ENCODE assay signal across 30 cellular contexts in genomic region chr7:20432071-20432470, GRCh38.
"Had no signal": no experiment of that assay in that cellular context is flagged by ENCODE, and none has a peak within 500 bp of the region (broad histone marks: within the 10 kb centered on the region; RNA-seq: fewer than 3 reads in every experiment).

No MANE protein-coding gene starts in this region.

- H3K27ac Mint-ChIP-seq: activated CD8-positive, alpha-beta T cell treated with anti-CD3 and anti-CD28 coated beads for 36 hours; activated naive CD4-positive, alpha-beta T cell treated with anti-CD3 and anti-CD28 coated beads, Interleukin-2, amount 50 U/mL, for 24 hours; activated naive CD8-positive, alpha-beta T cell treated with anti-CD3 and anti-CD28 coated beads, Interleukin-2, amount 10 ng/mL, durations not matched to agents 7 days and 5 days; activated T-cell treated with anti-CD3 and anti-CD28 coated beads, Interleukin-2, amount 50 U/mL, for 72 hours; activated T-helper 17 cell treated with anti-CD3 and anti-CD28 coated beads, Interleukin-2, amount 50 U/mL, for 72 hours had no signal

- H3K4me1 ChIP-seq: ascending aorta had no signal

- H3K4me3 Mint-ChIP-seq: activated CD8-positive, alpha-beta T cell treated with anti-CD3 and anti-CD28 coated beads for 36 hours; activated naive CD4-positive, alpha-beta T cell treated with anti-CD3 and anti-CD28 coated beads, Interleukin-2, amount 50 U/mL, for 24 hours; activated naive CD8-positive, alpha-beta T cell treated with anti-CD3 and anti-CD28 coated beads, Interleukin-2, amount 10 ng/mL, durations not matched to agents 7 days and 5 days; activated T-cell treated with anti-CD3 and anti-CD28 coated beads, Interleukin-2, amount 50 U/mL, for 72 hours; activated T-helper 17 cell treated with anti-CD3 and anti-CD28 coated beads, Interleukin-2, amount 50 U/mL, for 72 hours; central memory CD8-positive, alpha-beta T cell had no signal

- H3K9me3 Mint-ChIP-seq: activated CD8-positive, alpha-beta T cell treated with anti-CD3 and anti-CD28 coated beads for 36 hours; activated naive CD4-positive, alpha-beta T cell treated with anti-CD3 and anti-CD28 coated beads, Interleukin-2, amount 50 U/mL, for 24 hours; activated naive CD8-positive, alpha-beta T cell treated with anti-CD3 and anti-CD28 coated beads, Interleukin-2, amount 10 ng/mL, durations not matched to agents 7 days and 5 days; activated T-cell treated with anti-CD3 and anti-CD28 coated beads, Interleukin-2, amount 50 U/mL, for 72 hours; activated T-helper 17 cell treated with anti-CD3 and anti-CD28 coated beads, Interleukin-2, amount 50 U/mL, for 72 hours; central memory CD8-positive, alpha-beta T cell had no signal

- H3K9me3 ChIP-seq: ascending aorta, SJCRH30 had no signal

- H3K27me3 Mint-ChIP-seq: activated CD8-positive, alpha-beta T cell treated with anti-CD3 and anti-CD28 coated beads for 36 hours; activated naive CD4-positive, alpha-beta T cell treated with anti-CD3 and anti-CD28 coated beads, Interleukin-2, amount 50 U/mL, for 24 hours; activated naive CD8-positive, alpha-beta T cell treated with anti-CD3 and anti-CD28 coated beads, Interleukin-2, amount 10 ng/mL, durations not matched to agents 7 days and 5 days; activated T-helper 17 cell treated with anti-CD3 and anti-CD28 coated beads, Interleukin-2, amount 50 U/mL, for 72 hours; central memory CD8-positive, alpha-beta T cell had no signal

- H3K4me3 ChIP-seq: ascending aorta, cardiac muscle cell, SJCRH30 had no signal

- H3K4me1 Mint-ChIP-seq: activated naive CD4-positive, alpha-beta T cell treated with anti-CD3 and anti-CD28 coated beads, Interleukin-2, amount 50 U/mL, for 24 hours; activated naive CD8-positive, alpha-beta T cell treated with anti-CD3 and anti-CD28 coated beads, Interleukin-2, amount 10 ng/mL, durations not matched to agents 7 days and 5 days; activated T-helper 17 cell treated with anti-CD3 and anti-CD28 coated beads, Interleukin-2, amount 50 U/mL, for 72 hours; central memory CD8-positive, alpha-beta T cell had no signal

- ATAC-seq: activated CD8-positive, alpha-beta T cell treated with anti-CD3 and anti-CD28 coated beads for 36 hours; activated T-cell treated with anti-CD3 and anti-CD28 coated beads, Interleukin-2, amount 50 U/mL, for 72 hours; activated T-helper 17 cell treated with anti-CD3 and anti-CD28 coated beads, Interleukin-2, amount 50 U/mL, for 72 hours had no signal

- H3K4me2 ChIP-seq: KMS-11 had no signal

- H3K36me3 Mint-ChIP-seq: activated naive CD4-positive, alpha-beta T cell treated with anti-CD3 and anti-CD28 coated beads, Interleukin-2, amount 50 U/mL, for 24 hours; activated naive CD8-positive, alpha-beta T cell treated with anti-CD3 and anti-CD28 coated beads, Interleukin-2, amount 10 ng/mL, durations not matched to agents 7 days and 5 days had no signal

- H3K9ac ChIP-seq: KMS-11 had no signal

- H3K27ac ChIP-seq: ascending aorta, cardiac muscle cell, KMS-11, SJCRH30, WERI-Rb-1 had no signal

- H3K27me3 ChIP-seq: ascending aorta, cardiac muscle cell, SJCRH30 had no signal

- H3K36me3 ChIP-seq: ascending aorta, cardiac muscle cell, SJCRH30, WERI-Rb-1 had no signal

- DNase-seq: activated CD4-positive, alpha-beta T cell treated with anti-CD3 and anti-CD28 coated beads for 1 hour; activated CD4-positive, alpha-beta T cell treated with anti-CD3 and anti-CD28 coated beads for 48 hours; activated CD4-positive, CD25-positive, alpha-beta regulatory T cell; activated CD8-positive, alpha-beta T cell treated with anti-CD3 and anti-CD28 coated beads for 36 hours; activated effector memory CD4-positive, alpha-beta T cell treated with anti-CD3 and anti-CD28 coated beads, Interleukin-2, amount 50 U/mL, for 16 hours; activated naive CD4-positive, alpha-beta T cell; activated naive CD8-positive, alpha-beta T cell treated with anti-CD3 and anti-CD28 coated beads, Interleukin-2, amount 10 ng/mL, durations not matched to agents 7 days and 5 days; activated T-cell treated with anti-CD3 and anti-CD28 coated beads, Interleukin-2, amount 50 U/mL, for 1 hour; activated T-cell treated with anti-CD3 and anti-CD28 coated beads, Interleukin-2, amount 50 U/mL, for 72 hours; amygdala; NCI-H1092 treated with DMSO at 0.1 percent for 48 hours; NCI-H1417; NCI-H1694; NCI-H1930; NCI-H345; NCI-H524 treated with DMSO at 0.1 percent for 48 hours; NCI-H748 treated with DMSO at 0.1 percent for 48 hours; SHP77; SJCRH30; SW 1271; T-helper 1 cell; T-helper 2 cell; T-helper 9 cell; WERI-Rb-1 had no signal
